1 cellular context compared by ENCODE assay signal in the genomic region with DNA sequence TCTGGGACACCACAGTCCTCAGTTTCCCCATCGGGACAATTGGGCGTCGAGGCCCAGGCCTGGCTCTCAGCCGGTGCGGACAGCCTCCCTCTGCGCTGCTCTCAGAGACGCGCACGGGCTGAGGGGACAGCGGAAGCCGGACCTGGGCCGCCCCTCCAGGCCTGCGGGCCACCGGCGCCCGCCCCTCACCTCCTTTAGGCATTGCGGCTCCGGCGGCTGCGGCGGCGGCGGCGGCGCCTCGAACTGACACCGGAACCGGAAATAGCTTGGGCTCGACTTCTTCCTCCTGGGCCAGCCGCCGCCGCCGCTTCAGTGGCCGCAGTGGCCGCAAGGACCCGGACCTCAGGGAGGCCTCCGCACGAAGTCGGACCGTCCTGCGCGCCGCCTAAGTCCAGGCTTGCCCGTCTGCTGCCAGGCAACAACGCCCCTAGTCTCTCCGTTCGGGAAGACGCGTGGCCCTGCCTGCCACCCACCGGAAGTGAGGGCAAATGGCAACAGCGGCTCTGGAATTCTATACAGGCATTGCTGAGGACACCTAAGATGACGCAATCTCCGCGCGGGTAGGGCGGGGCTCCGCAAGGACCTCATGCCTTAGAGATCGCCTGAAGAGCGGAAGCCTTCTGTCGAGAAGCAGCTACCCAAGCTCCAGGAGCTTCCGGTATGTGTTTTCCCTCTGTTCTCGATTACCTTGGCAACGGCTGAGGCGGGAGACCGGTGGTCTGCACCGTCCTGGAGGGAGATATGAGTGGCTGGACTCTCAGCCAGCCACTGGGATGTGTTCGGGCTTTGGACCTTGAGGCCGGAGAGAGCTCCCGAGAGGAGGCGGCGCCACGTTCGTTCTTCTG.
TF ChIP-seq lines count a peak whose summit lies in the region.

A gene (plus strand): TSS at position 623 of the 845 bp plus-strand sequence. CDS start 2,124 bp downstream, outside the sequence.
A gene with protein sequence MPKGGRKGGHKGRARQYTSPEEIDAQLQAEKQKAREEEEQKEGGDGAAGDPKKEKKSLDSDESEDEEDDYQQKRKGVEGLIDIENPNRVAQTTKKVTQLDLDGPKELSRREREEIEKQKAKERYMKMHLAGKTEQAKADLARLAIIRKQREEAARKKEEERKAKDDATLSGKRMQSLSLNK (minus strand): TSS at position 251 of the 845 bp plus-strand sequence. CDS start 49 bp downstream, at position 202.

TF ChIP-seq in GM12878, 131 proteins besides CTCF, POLR2A, EP300 and RAD21 (continued from another document and continues in another):
- TF ChIP-seq STAT3 (IDR thresholded peaks at IDR 0.05; ENCODE audit: low read depth, low read length) (no peak), NBN (IDR thresholded peaks at IDR 0.05) (peak; percentile 89), RAD51 (IDR thresholded peaks at IDR 0.05) (no peak), PAX5 (IDR thresholded peaks at IDR 0.05; ENCODE audit: borderline replicate concordance, low read depth, low read length) (peak; percentile 60; the same call in 1 of the 2 replicates), BHLHE40 (IDR thresholded peaks at IDR 0.05; ENCODE audit: borderline replicate concordance in 1 of 2, low read depth in 2 of 2, low read length in 1 of 2) (peak; percentile 40 to 61; a peak in 3 of 4 replicates), EZH2 (IDR thresholded peaks at IDR 0.05; ENCODE audit: borderline replicate concordance, control insufficient read depth, low read depth, low read length) (no peak), CHD1 (IDR thresholded peaks at IDR 0.05; ENCODE audit: low read depth, low read length) (no peak), BCL11A (IDR thresholded peaks at IDR 0.05; ENCODE audit: low read depth, low read length) (0 out of 2 replicates have a peak, but pooled peaks have one; percentile 23), TCF12 (IDR thresholded peaks at IDR 0.05; ENCODE audit: low read depth, low read length) (0 out of 2 replicates have a peak, but pooled peaks have one; percentile 20), EED (IDR thresholded peaks at IDR 0.05; ENCODE audit: low read depth) (0 out of 2 replicates have a peak, but pooled peaks have one; percentile 21), ZNF24 (IDR thresholded peaks at IDR 0.05) (no peak), ZNF274 (IDR thresholded peaks at IDR 0.05; ENCODE audit: insufficient read depth, insufficient read length) (no peak), MYB (IDR thresholded peaks at IDR 0.05; ENCODE audit: borderline replicate concordance, low read depth, low read length) (peak; percentile 97), ETV6 (conservative IDR thresholded peaks at IDR 0.05 in 1 of 2, IDR thresholded peaks at IDR 0.05 in 1 of 2; ENCODE audit: borderline replicate concordance in 1 of 2, low read depth in 1 of 2) (peak in 1 of 2 experiments; percentile 11; a peak in 1 of 4 replicates), PML (IDR thresholded peaks at IDR 0.05; ENCODE audit: low read length) (peak; percentile 97), ZNF207 (IDR thresholded peaks at IDR 0.05; ENCODE audit: borderline replicate concordance) (peak; percentile 99), ZBED1 (IDR thresholded peaks at IDR 0.05; ENCODE audit: borderline replicate concordance) (peak; percentile 41; the same call in 1 of the 2 replicates), SMAD5 (IDR thresholded peaks at IDR 0.05; ENCODE audit: low read depth) (peak; percentile 93), BMI1 (IDR thresholded peaks at IDR 0.05; ENCODE audit: borderline replicate concordance) (no peak; the same call in none of the 2 replicates), HDAC6 (IDR thresholded peaks at IDR 0.05; ENCODE audit: unreplicated experiment) (no peak), SIN3A (IDR thresholded peaks at IDR 0.05; ENCODE audit: low read depth, low read length) (no peak; the same call in 1 of the 2 replicates), MTA3 (IDR thresholded peaks at IDR 0.05; ENCODE audit: borderline replicate concordance, low read length) (no peak), EGR1 (IDR thresholded peaks at IDR 0.05; ENCODE audit: borderline replicate concordance in 1 of 2, low read depth in 2 of 2, low read length in 2 of 2) (peak in 1 of 2 experiments; percentile 19; a peak in 1 of 3 replicates), POLR2AphosphoS5 (IDR thresholded peaks at IDR 0.05; ENCODE audit: low read length) (peak; percentile 99), SUZ12 (IDR thresholded peaks at IDR 0.05; ENCODE audit: unreplicated experiment) (no peak), SMAD1 (IDR thresholded peaks at IDR 0.05; ENCODE audit: low read depth, partially characterized antibody) (peak; percentile 64), SIX5 (IDR thresholded peaks at IDR 0.05; ENCODE audit: low read depth, low read length, severe bottlenecking) (no peak)
- TF ChIP-seq, protein P1, sequence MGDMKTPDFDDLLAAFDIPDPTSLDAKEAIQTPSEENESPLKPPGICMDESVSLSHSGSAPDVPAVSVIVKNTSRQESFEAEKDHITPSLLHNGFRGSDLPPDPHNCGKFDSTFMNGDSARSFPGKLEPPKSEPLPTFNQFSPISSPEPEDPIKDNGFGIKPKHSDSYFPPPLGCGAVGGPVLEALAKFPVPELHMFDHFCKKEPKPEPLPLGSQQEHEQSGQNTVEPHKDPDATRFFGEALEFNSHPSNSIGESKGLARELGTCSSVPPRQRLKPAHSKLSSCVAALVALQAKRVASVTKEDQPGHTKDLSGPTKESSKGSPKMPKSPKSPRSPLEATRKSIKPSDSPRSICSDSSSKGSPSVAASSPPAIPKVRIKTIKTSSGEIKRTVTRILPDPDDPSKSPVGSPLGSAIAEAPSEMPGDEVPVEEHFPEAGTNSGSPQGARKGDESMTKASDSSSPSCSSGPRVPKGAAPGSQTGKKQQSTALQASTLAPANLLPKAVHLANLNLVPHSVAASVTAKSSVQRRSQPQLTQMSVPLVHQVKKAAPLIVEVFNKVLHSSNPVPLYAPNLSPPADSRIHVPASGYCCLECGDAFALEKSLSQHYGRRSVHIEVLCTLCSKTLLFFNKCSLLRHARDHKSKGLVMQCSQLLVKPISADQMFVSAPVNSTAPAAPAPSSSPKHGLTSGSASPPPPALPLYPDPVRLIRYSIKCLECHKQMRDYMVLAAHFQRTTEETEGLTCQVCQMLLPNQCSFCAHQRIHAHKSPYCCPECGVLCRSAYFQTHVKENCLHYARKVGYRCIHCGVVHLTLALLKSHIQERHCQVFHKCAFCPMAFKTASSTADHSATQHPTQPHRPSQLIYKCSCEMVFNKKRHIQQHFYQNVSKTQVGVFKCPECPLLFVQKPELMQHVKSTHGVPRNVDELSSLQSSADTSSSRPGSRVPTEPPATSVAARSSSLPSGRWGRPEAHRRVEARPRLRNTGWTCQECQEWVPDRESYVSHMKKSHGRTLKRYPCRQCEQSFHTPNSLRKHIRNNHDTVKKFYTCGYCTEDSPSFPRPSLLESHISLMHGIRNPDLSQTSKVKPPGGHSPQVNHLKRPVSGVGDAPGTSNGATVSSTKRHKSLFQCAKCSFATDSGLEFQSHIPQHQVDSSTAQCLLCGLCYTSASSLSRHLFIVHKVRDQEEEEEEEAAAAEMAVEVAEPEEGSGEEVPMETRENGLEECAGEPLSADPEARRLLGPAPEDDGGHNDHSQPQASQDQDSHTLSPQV (IDR thresholded peaks at IDR 0.05) = peak; percentile 96
- TF ChIP-seq, protein P2, sequence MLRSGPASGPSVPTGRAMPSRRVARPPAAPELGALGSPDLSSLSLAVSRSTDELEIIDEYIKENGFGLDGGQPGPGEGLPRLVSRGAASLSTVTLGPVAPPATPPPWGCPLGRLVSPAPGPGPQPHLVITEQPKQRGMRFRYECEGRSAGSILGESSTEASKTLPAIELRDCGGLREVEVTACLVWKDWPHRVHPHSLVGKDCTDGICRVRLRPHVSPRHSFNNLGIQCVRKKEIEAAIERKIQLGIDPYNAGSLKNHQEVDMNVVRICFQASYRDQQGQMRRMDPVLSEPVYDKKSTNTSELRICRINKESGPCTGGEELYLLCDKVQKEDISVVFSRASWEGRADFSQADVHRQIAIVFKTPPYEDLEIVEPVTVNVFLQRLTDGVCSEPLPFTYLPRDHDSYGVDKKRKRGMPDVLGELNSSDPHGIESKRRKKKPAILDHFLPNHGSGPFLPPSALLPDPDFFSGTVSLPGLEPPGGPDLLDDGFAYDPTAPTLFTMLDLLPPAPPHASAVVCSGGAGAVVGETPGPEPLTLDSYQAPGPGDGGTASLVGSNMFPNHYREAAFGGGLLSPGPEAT (IDR thresholded peaks at IDR 0.05; ENCODE audit: low read depth) = peak; percentile 85; the same call in 1 of the 2 replicates
- TF ChIP-seq, protein P3, sequence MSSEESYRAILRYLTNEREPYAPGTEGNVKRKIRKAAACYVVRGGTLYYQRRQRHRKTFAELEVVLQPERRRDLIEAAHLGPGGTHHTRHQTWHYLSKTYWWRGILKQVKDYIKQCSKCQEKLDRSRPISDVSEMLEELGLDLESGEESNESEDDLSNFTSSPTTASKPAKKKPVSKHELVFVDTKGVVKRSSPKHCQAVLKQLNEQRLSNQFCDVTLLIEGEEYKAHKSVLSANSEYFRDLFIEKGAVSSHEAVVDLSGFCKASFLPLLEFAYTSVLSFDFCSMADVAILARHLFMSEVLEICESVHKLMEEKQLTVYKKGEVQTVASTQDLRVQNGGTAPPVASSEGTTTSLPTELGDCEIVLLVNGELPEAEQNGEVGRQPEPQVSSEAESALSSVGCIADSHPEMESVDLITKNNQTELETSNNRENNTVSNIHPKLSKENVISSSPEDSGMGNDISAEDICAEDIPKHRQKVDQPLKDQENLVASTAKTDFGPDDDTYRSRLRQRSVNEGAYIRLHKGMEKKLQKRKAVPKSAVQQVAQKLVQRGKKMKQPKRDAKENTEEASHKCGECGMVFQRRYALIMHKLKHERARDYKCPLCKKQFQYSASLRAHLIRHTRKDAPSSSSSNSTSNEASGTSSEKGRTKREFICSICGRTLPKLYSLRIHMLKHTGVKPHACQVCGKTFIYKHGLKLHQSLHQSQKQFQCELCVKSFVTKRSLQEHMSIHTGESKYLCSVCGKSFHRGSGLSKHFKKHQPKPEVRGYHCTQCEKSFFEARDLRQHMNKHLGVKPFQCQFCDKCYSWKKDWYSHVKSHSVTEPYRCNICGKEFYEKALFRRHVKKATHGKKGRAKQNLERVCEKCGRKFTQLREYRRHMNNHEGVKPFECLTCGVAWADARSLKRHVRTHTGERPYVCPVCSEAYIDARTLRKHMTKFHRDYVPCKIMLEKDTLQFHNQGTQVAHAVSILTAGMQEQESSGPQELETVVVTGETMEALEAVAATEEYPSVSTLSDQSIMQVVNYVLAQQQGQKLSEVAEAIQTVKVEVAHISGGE (CRISPR knock-in tag; IDR thresholded peaks at IDR 0.05) = no peak
- TF ChIP-seq, protein P4, sequence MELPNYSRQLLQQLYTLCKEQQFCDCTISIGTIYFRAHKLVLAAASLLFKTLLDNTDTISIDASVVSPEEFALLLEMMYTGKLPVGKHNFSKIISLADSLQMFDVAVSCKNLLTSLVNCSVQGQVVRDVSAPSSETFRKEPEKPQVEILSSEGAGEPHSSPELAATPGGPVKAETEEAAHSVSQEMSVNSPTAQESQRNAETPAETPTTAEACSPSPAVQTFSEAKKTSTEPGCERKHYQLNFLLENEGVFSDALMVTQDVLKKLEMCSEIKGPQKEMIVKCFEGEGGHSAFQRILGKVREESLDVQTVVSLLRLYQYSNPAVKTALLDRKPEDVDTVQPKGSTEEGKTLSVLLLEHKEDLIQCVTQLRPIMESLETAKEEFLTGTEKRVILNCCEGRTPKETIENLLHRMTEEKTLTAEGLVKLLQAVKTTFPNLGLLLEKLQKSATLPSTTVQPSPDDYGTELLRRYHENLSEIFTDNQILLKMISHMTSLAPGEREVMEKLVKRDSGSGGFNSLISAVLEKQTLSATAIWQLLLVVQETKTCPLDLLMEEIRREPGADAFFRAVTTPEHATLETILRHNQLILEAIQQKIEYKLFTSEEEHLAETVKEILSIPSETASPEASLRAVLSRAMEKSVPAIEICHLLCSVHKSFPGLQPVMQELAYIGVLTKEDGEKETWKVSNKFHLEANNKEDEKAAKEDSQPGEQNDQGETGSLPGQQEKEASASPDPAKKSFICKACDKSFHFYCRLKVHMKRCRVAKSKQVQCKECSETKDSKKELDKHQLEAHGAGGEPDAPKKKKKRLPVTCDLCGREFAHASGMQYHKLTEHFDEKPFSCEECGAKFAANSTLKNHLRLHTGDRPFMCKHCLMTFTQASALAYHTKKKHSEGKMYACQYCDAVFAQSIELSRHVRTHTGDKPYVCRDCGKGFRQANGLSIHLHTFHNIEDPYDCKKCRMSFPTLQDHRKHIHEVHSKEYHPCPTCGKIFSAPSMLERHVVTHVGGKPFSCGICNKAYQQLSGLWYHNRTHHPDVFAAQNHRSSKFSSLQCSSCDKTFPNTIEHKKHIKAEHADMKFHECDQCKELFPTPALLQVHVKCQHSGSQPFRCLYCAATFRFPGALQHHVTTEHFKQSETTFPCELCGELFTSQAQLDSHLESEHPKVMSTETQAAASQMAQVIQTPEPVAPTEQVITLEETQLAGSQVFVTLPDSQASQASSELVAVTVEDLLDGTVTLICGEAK (IDR thresholded peaks at IDR 0.05; ENCODE audit: borderline replicate concordance) = peak; percentile 96
- TF ChIP-seq, protein P5, sequence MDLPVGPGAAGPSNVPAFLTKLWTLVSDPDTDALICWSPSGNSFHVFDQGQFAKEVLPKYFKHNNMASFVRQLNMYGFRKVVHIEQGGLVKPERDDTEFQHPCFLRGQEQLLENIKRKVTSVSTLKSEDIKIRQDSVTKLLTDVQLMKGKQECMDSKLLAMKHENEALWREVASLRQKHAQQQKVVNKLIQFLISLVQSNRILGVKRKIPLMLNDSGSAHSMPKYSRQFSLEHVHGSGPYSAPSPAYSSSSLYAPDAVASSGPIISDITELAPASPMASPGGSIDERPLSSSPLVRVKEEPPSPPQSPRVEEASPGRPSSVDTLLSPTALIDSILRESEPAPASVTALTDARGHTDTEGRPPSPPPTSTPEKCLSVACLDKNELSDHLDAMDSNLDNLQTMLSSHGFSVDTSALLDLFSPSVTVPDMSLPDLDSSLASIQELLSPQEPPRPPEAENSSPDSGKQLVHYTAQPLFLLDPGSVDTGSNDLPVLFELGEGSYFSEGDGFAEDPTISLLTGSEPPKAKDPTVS (IDR thresholded peaks at IDR 0.05; ENCODE audit: low read depth, low read length) = peak; percentile 5; the same call in 1 of the 2 replicates
- TF ChIP-seq, protein P6, sequence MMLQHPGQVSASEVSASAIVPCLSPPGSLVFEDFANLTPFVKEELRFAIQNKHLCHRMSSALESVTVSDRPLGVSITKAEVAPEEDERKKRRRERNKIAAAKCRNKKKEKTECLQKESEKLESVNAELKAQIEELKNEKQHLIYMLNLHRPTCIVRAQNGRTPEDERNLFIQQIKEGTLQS (IDR thresholded peaks at IDR 0.05; ENCODE audit: borderline replicate concordance, extremely low read depth, low read depth, low read length) = peak; percentile 53; the same call in 1 of the 2 replicates
